ENCODE assay signal across 8 cellular contexts in genomic region chr19:18223860-18224524, GRCh38. TPM values are rescaled to one million over a fixed set of nuclear protein-coding genes. Genes with fewer than 3 reads are reported as not detected.
A peak's percentile ranks its signal among the peaks of the same experiment; 100 is the strongest.
DNase-seq lines count a peak whose midpoint lies in the region; ATAC-seq and TF ChIP-seq lines count a peak whose summit lies in the region.

No MANE protein-coding gene starts in this region.

- no peaks in the 10 kb centered on the region for H3K9me2 ChIP-seq in GM23248 (ENCODE audit: insufficient read depth)
- H3K9me2 ChIP-seq in PC-3 (replicated peaks; ENCODE audit: low read length) = no peaks in the 10 kb centered on the region

- peak overlapping the region; percentile 82 for H2AFZ ChIP-seq in GM23248
- peak overlapping the region; percentile 86 for H2AFZ ChIP-seq in PC-3 (ENCODE audit: low read length)

- no peak overlapping the region for H3K4me3 ChIP-seq in BLaER1 treated with 17β-estradiol and CSF1 and Interleukin-3, amounts not matched to agents 10 nM and 100 nM
- H3K4me3 ChIP-seq in GM23248 = peak overlapping the region; percentile 54
- peak overlapping the region; percentile 61 for H3K4me3 ChIP-seq in PC-3 (ENCODE audit: low read length)
- H3K4me3 ChIP-seq in astrocyte of the spinal cord (ENCODE audit: low read depth, low read length) = peak overlapping the region; percentile 42

- H4K20me1 ChIP-seq in BLaER1 treated with 17β-estradiol and CSF1 and Interleukin-3, amounts not matched to agents 10 nM and 100 nM = peaks cover 0 to 17% (median 0%) of the 10 kb centered on the region in 11 experiments; a peak in 4 of 22 replicates
- no peaks in the 10 kb centered on the region for H4K20me1 ChIP-seq in GM23248 (ENCODE audit: insufficient read depth)
- no peaks in the 10 kb centered on the region for H4K20me1 ChIP-seq in PC-3 (ENCODE audit: low read length)

- TF ChIP-seq CTCF in PC-3 (conservative IDR thresholded peaks at IDR 0.05; ENCODE audit: low read depth, low read length) = no peak
- no peak for TF ChIP-seq CTCF in astrocyte of the spinal cord (IDR thresholded peaks at IDR 0.05; ENCODE audit: low read depth, low read length)

- H3F3A ChIP-seq in GM23248 (ENCODE audit: insufficient read depth) (no peaks in the 10 kb centered on the region), PC-3 (ENCODE audit: low read length, unreplicated experiment) (no peaks in the 10 kb centered on the region)

- H3K9ac ChIP-seq in BLaER1 treated with 17β-estradiol and CSF1 and Interleukin-3, amounts not matched to agents 10 nM and 100 nM = no peak overlapping the region
- H3K9ac ChIP-seq in GM23248 = peak overlapping the region; percentile 55; the same call in 1 of the 2 replicates
- H3K9ac ChIP-seq in PC-3 (ENCODE audit: low read length) = no peak overlapping the region

- H3K9me3 ChIP-seq in BLaER1 treated with 17β-estradiol and CSF1 and Interleukin-3, amounts not matched to agents 10 nM and 100 nM (replicated peaks in 1 of 11) = peaks cover 0 to 12% (median 0%) of the 10 kb centered on the region in 11 experiments; a peak in 3 of 22 replicates
- H3K9me3 ChIP-seq in GM23248 (ENCODE audit: low read depth) = no peaks in the 10 kb centered on the region
- H3K9me3 ChIP-seq in PC-3 (ENCODE audit: low read length) = no peaks in the 10 kb centered on the region

- intact Hi-C loops in PC-3 (cut with micrococcal nuclease) = no loop called here

- no peak for DNase-seq in GM23248
- peak; percentile 29 for DNase-seq in PC-3
- DNase-seq in astrocyte of the spinal cord (ENCODE audit: low read depth, low spot score) = no peak
- peak; percentile 85 for DNase-seq in iPS-NIHi7 (ENCODE audit: extremely low spot score)
- DNase-seq in stimulated activated CD4-positive, alpha-beta T cell treated with anti-CD3 and anti-CD28 coated beads, Interleukin-2, amount 100 ng/mL, for 24 hours = peak; percentile 39 to 53

- POLR2A ChIA-PET in PC-3 (lab: Charles Lee; ENCODE audit: unreplicated experiment) = interaction anchor here (0.9 to 1.0 kb wide), 3 partner anchors 32 to 99 kb away, joined by 4 to 7 read pairs (median 5); partner anchors contain the start of genes JUND and LSM4

- no peak for ATAC-seq in PC-3
- ATAC-seq in activated CD4-positive, CD25-positive, alpha-beta regulatory T cell treated with anti-CD3 and anti-CD28 coated beads, Interleukin-2, amount 50 U/mL, for 24 hours = no peak
- ATAC-seq in HG03095 (IDR thresholded peaks at IDR 0.05; ENCODE audit: unreplicated experiment) = no peak

- no peaks in the 10 kb centered on the region for H3K79me2 ChIP-seq in GM23248 (ENCODE audit: insufficient read depth)
- H3K79me2 ChIP-seq in PC-3 (ENCODE audit: low read length) = no peaks in the 10 kb centered on the region

- H3K27ac ChIP-seq in BLaER1 treated with 17β-estradiol and CSF1 and Interleukin-3, amounts not matched to agents 10 nM and 100 nM = no peak overlapping the region
- H3K27ac ChIP-seq in GM23248 (no peak overlapping the region), PC-3 (ENCODE audit: low read length) (no peak overlapping the region)

- no TSS peak for BruUV-seq in PC-3 (replicated peaks; lab: Mats Ljungman, UMichigan)

- in situ Hi-C loops in GM23248 (cut with MboI) = no loop called here
- in situ Hi-C loops in astrocyte of the spinal cord (cut with HindIII; ENCODE audit: low sequenced_read_pairs) = no loop called here

- no peaks in the 10 kb centered on the region; a peak in 1 of 22 replicates for H3K36me3 ChIP-seq in BLaER1 treated with 17β-estradiol and CSF1 and Interleukin-3, amounts not matched to agents 10 nM and 100 nM
- H3K36me3 ChIP-seq in GM23248 (ENCODE audit: low read depth) (no peaks in the 10 kb centered on the region), PC-3 (ENCODE audit: low read depth, low read length) (no peaks in the 10 kb centered on the region)

- peaks cover 26 to 50% (median 45%) of the 10 kb centered on the region in 10 experiments for H3K4me1 ChIP-seq in BLaER1 treated with 17β-estradiol and CSF1 and Interleukin-3, amounts not matched to agents 10 nM and 100 nM
- H3K4me1 ChIP-seq in GM23248 (ENCODE audit: insufficient read depth) (no peaks in the 10 kb centered on the region), PC-3 (ENCODE audit: insufficient read depth, low read length) (peaks cover 8% of the 10 kb centered on the region; the same call in 1 of the 2 replicates)

- CTCF ChIA-PET in PC-3 (lab: Charles Lee) = interaction anchor here (0.6 to 1.0 kb wide), 7 partner anchors 16 to 105 kb away, joined by 3 to 14 read pairs (median 3); partner anchors contain the start of genes LSM4 and MPV17L2

- peaks cover 26 to 38% (median 36%) of the 10 kb centered on the region in 11 experiments for H3K27me3 ChIP-seq in BLaER1 treated with 17β-estradiol and CSF1 and Interleukin-3, amounts not matched to agents 10 nM and 100 nM
- H3K27me3 ChIP-seq in GM23248 (replicated peaks; ENCODE audit: insufficient read depth) (no peaks in the 10 kb centered on the region), PC-3 (ENCODE audit: low read length) (peaks cover 9% of the 10 kb centered on the region)

- peak overlapping the region in 7 of 11 experiments; percentile 64 to 89 (median 86); a peak in 10 of 22 replicates for H3K4me2 ChIP-seq in BLaER1 treated with 17β-estradiol and CSF1 and Interleukin-3, amounts not matched to agents 10 nM and 100 nM
- peak overlapping the region; percentile 9 for H3K4me2 ChIP-seq in GM23248 (ENCODE audit: unreplicated experiment)
- H3K4me2 ChIP-seq in PC-3 (ENCODE audit: low read length) = peak overlapping the region; percentile 85

- WGBS in GM23248 (ENCODE audit: low coverage in 1 of 2, low lambda C conversion rate in 2 of 2, missing lambda C conversion rate in 2 of 2), 2 experiments = 13 to 14% methylated on average over 34 to 39 of the region's 39 CpGs

RNA-seq across cellular contexts. Expression of gene PDE4C, which starts 2.2 kb away (rescaled TPM):
- under 0.01 and 0.22 TPM in 2 replicates for total RNA-seq in GM23248 (2014; rRNA removed; shearing (Covaris generic))
- 0.40 and 1.0 TPM in 2 replicates for polyA plus RNA-seq in GM23248 (2016; fragmentation: Nextera tagmentation; extraction: Ambion mirVana)
- total RNA-seq in PC-3 (2014; rRNA removed) = 1.8 TPM in 1 of 2 replicates, not detected in the other

RNA-seq across cellular contexts. Expression of gene RAB3A, which starts 20.1 kb away (rescaled TPM):
- total RNA-seq in GM23248 (2014; rRNA removed; shearing (Covaris generic)) = 1.4 and 1.8 TPM in 2 replicates
- polyA plus RNA-seq in GM23248 (2016; fragmentation: Nextera tagmentation; extraction: Ambion mirVana) = 1.9 and 2.0 TPM in 2 replicates
- 5.7 and 6.7 TPM in 2 replicates for total RNA-seq in PC-3 (2014; rRNA removed)

RNA-seq across cellular contexts. Expression of gene MPV17L2, which starts 31.0 kb away (rescaled TPM):
- total RNA-seq in GM23248 (2014; rRNA removed; shearing (Covaris generic)) = 43.2 and 69.4 TPM in 2 replicates
- 21.0 and 22.4 TPM in 2 replicates for polyA plus RNA-seq in GM23248 (2016; fragmentation: Nextera tagmentation; extraction: Ambion mirVana)
- total RNA-seq in PC-3 (2014; rRNA removed) = 34.2 and 44.7 TPM in 2 replicates

RNA-seq across cellular contexts. Expression of gene IQCN, which starts 50.3 kb away (rescaled TPM):
- 0.11 and 0.25 TPM in 2 replicates for total RNA-seq in GM23248 (2014; rRNA removed; shearing (Covaris generic))
- 0.16 and 0.33 TPM in 2 replicates for polyA plus RNA-seq in GM23248 (2016; fragmentation: Nextera tagmentation; extraction: Ambion mirVana)
- total RNA-seq in PC-3 (2014; rRNA removed) = 0.33 and 0.69 TPM in 2 replicates

RNA-seq across cellular contexts. Expression of gene IFI30, which starts 50.4 kb away (rescaled TPM):
- 0.86 and 15.9 TPM in 2 replicates for total RNA-seq in GM23248 (2014; rRNA removed; shearing (Covaris generic))
- 10.3 and 14.3 TPM in 2 replicates for polyA plus RNA-seq in GM23248 (2016; fragmentation: Nextera tagmentation; extraction: Ambion mirVana)
- total RNA-seq in PC-3 (2014; rRNA removed) = 31.1 and 35.0 TPM in 2 replicates

Comparison
In these comparisons a context has a peak if more than half of its experiments do, and no peak if none do; other contexts are left out.
1. H3K4me2 ChIP-seq: peak in every context shown above with its lines; median percentile 86 in BLaER1 treated with 17β-estradiol and CSF1 and Interleukin-3, amounts not matched to agents 10 nM and 100 nM; 85 in PC-3; 9 in GM23248.
2. H3K4me3 ChIP-seq: peak in GM23248 (single experiment), PC-3 (single experiment) and astrocyte of the spinal cord (single experiment); none in BLaER1 treated with 17β-estradiol and CSF1 and Interleukin-3, amounts not matched to agents 10 nM and 100 nM (0 of 10).
3. DNase-seq: peak in PC-3 (single experiment), iPS-NIHi7 (single experiment) and stimulated activated CD4-positive, alpha-beta T cell treated with anti-CD3 and anti-CD28 coated beads, Interleukin-2, amount 100 ng/mL, for 24 hours (2 of 2); none in GM23248 (single experiment) and astrocyte of the spinal cord (single experiment).